ENCODE assay signal across 1 cellular context in the genomic region with DNA sequence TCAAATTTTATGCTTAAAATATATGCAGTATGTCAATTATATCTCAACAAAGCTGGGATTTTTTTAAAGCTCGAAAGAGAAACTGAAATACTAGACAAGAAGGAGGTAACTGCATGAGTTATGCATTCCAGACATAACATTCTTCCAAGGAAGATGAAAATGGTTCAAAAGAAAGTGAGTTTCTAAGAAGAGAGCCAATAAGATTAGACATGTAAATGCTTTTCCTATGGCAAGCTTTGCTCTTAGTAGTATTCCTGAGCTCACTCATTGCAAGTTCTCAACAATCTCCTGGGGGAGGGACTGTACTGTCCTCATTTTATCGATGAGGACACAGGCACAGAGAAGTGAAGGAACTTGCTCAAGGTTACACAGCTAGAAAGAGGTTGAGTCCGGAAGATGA.
TF ChIP-seq lines count a peak whose summit lies in the region.

No MANE protein-coding gene starts in this region.

TF ChIP-seq in HEK293T, 16 proteins besides CTCF, POLR2A, EP300 and RAD21 (continued from another document):
- TF ChIP-seq, protein P1, sequence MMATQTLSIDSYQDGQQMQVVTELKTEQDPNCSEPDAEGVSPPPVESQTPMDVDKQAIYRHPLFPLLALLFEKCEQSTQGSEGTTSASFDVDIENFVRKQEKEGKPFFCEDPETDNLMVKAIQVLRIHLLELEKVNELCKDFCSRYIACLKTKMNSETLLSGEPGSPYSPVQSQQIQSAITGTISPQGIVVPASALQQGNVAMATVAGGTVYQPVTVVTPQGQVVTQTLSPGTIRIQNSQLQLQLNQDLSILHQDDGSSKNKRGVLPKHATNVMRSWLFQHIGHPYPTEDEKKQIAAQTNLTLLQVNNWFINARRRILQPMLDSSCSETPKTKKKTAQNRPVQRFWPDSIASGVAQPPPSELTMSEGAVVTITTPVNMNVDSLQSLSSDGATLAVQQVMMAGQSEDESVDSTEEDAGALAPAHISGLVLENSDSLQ (IDR thresholded peaks at IDR 0.05) = no peak
- TF ChIP-seq FOXA1 (IDR thresholded peaks at IDR 0.05) (no peak), ARNT (IDR thresholded peaks at IDR 0.05) (no peak), ELF4 (IDR thresholded peaks at IDR 0.05) (no peak), FOXM1 (IDR thresholded peaks at IDR 0.05; ENCODE audit: borderline replicate concordance) (no peak), BHLHE40 (IDR thresholded peaks at IDR 0.05; ENCODE audit: borderline replicate concordance) (no peak), HDGF (IDR thresholded peaks at IDR 0.05; ENCODE audit: borderline replicate concordance) (no peak)
